8 cellular contexts compared by ENCODE assay signal in genomic region chr19:9323919-9324583, GRCh38. TPM values are rescaled to one million over a fixed set of nuclear protein-coding genes. Genes with fewer than 3 reads are reported as not detected.
DNase-seq lines count a peak whose midpoint lies in the region; ATAC-seq, FAIRE-seq and TF ChIP-seq lines count a peak whose summit lies in the region.

ZNF559 (plus strand) TSS chr19:9324179; CDS start chr19:9338550, 14,371 bp downstream.

- no peak for FAIRE-seq in kidney (lab: Jason Lieb, UNC)

- no peaks in the 10 kb centered on the region for H3K4me1 ChIP-seq in kidney (ENCODE audit: control insufficient read depth in 1 of 2, insufficient read depth in 1 of 2, low read depth in 1 of 2, low read length in 2 of 2)

- peak within 1 kb of the TSS; percentile 81 to 90 for H3K4me3 ChIP-seq in kidney (ENCODE audit: low read length in 2 of 2)

- ATAC-seq in GM19023 (IDR thresholded peaks at IDR 0.05; ENCODE audit: unreplicated experiment) (peak; percentile 89), HG03196 (IDR thresholded peaks at IDR 0.05; ENCODE audit: unreplicated experiment) (peak; percentile 96)
- peak; percentile 99 for ATAC-seq in central memory CD8-positive, alpha-beta T cell (replicated peaks; ENCODE audit: extremely low read depth, poor library complexity, severe bottlenecking)

- intact Hi-C loops in kidney (cut with DNase I) = no loop called here

- no peak for TF ChIP-seq CTCF in kidney (IDR thresholded peaks at IDR 0.05; ENCODE audit: borderline replicate concordance, extremely low read depth, insufficient read depth)

- peak; percentile 99 for DNase-seq in AG20443 (ENCODE audit: low spot score)
- peak; percentile 96 for DNase-seq in NCI-H345 (lab: John Stamatoyannopoulos, UW)
- peak; percentile 95 for DNase-seq in activated CD4-positive, CD25-positive, alpha-beta regulatory T cell treated with anti-CD3 and anti-CD28 coated beads, Interleukin-2, amount 50 U/mL, for 16 hours (ENCODE audit: low read depth, low spot score)
- DNase-seq in central memory CD8-positive, alpha-beta T cell (ENCODE audit: low spot score in 2 of 2) = peak; percentile 97
- peak; percentile 98 for DNase-seq in kidney
- peak; percentile 95 to 96 for DNase-seq in stimulated activated CD4-positive, alpha-beta T cell treated with anti-CD3 and anti-CD28 coated beads, Interleukin-15, amount 100 ng/mL, for 1 hour (ENCODE audit: low read depth in 1 of 2, low spot score in 1 of 2)

- H3K9me3 Mint-ChIP-seq in central memory CD8-positive, alpha-beta T cell = no peaks in the 10 kb centered on the region

- H3K9me3 ChIP-seq in kidney (ENCODE audit: control insufficient read depth in 1 of 2, low read length in 2 of 2) = peaks cover 4 to 26% of the 10 kb centered on the region in 2 donors

- peak within 1 kb of the TSS; percentile 91 for H3K4me3 Mint-ChIP-seq in central memory CD8-positive, alpha-beta T cell

- peaks cover 23% of the 10 kb centered on the region for H3K36me3 Mint-ChIP-seq in central memory CD8-positive, alpha-beta T cell (ENCODE audit: insufficient read depth)

- H3K27ac Mint-ChIP-seq in central memory CD8-positive, alpha-beta T cell (ENCODE audit: low read depth) = peak within 1 kb of the TSS; percentile 97

- peaks cover 3 to 6% of the 10 kb centered on the region in 2 donors for H3K36me3 ChIP-seq in kidney (ENCODE audit: control insufficient read depth in 1 of 2, insufficient read depth in 2 of 2, low read length in 2 of 2)

- H3K4me1 Mint-ChIP-seq in central memory CD8-positive, alpha-beta T cell = peaks cover 16% of the 10 kb centered on the region

- H3K27me3 Mint-ChIP-seq in central memory CD8-positive, alpha-beta T cell = no peaks in the 10 kb centered on the region

- H3K9ac ChIP-seq in kidney (ENCODE audit: low read length in 2 of 2) = peak within 1 kb of the TSS; percentile 52 to 61

- H3K27ac ChIP-seq in kidney (ENCODE audit: low read depth in 2 of 2, low read length in 2 of 2) = peak within 1 kb of the TSS; percentile 76 to 88

RNA-seq across cellular contexts. Expression of gene ZNF559, which starts in this region (rescaled TPM):
- 28.5 TPM for total RNA-seq in kidney
- polyA plus RNA-seq in kidney (ENCODE audit: insufficient read depth, low read depth, low replicate concordance) = 19.5 TPM

Comparison
In these comparisons a context has a peak if more than half of its experiments do, and no peak if none do; other contexts are left out.
1. Peak in every context shown above with its lines: DNase-seq, ATAC-seq, H3K4me3 ChIP-seq and H3K27ac ChIP-seq.